In genomic region chr20:48804300-48804980, GRCh38 we compare ENCODE assay signal across 26 cellular contexts. TPM values are rescaled to one million over a fixed set of nuclear protein-coding genes. Genes with fewer than 3 reads are reported as not detected.
DNase-seq lines count a peak whose midpoint lies in the region; ATAC-seq, FAIRE-seq and TF ChIP-seq lines count a peak whose summit lies in the region.
"Had no signal": no experiment of that assay in that cellular context is flagged by ENCODE, and none has a peak within 500 bp of the region (broad histone marks: within the 10 kb centered on the region; RNA-seq: fewer than 3 reads in every experiment).

No MANE protein-coding gene starts in this region.

- H3K27ac ChIP-seq in MM.1S (ENCODE audit: low read length), result no peak overlapping the region
- H3K27ac ChIP-seq: BLaER1 treated with 17β-estradiol and CSF1 and Interleukin-3, amounts not matched to agents 10 nM and 100 nM; foreskin keratinocyte; parathyroid adenoma; Peyer's patch; tibial artery had no signal

- no peaks in the 10 kb centered on the region for H3K27me3 Mint-ChIP-seq in stimulated activated naive CD8-positive, alpha-beta T cell treated with anti-CD3 and anti-CD28 coated beads, Interleukin-15, Interleukin-2, amounts not matched to agents 100 ng/mL and 50 ng/mL, for 24 hours
- H3K27me3 Mint-ChIP-seq in stimulated activated naive CD8-positive, alpha-beta T cell treated with anti-CD3 and anti-CD28 coated beads, Interleukin-15, amount 100 ng/mL, for 72 hours, result no peaks in the 10 kb centered on the region
- no peaks in the 10 kb centered on the region for H3K27me3 Mint-ChIP-seq in activated naive CD8-positive, alpha-beta T cell treated with anti-CD3 and anti-CD28 coated beads, Interleukin-2, amount 50 U/mL, for 24 hours
- H3K27me3 Mint-ChIP-seq in memory B cell (no peaks in the 10 kb centered on the region), Caco-2 (ENCODE audit: insufficient read depth, unreplicated experiment) (peaks cover 3% of the 10 kb centered on the region)
- H3K27me3 Mint-ChIP-seq: naive thymus-derived CD4-positive, alpha-beta T cell; T-cell had no signal

- H2AFZ ChIP-seq in MM.1S (ENCODE audit: low read length), result no peak overlapping the region
- H2AFZ ChIP-seq: parathyroid adenoma had no signal

- H3K9me3 ChIP-seq in MM.1S (replicated peaks; ENCODE audit: insufficient read depth, low read length) (no peaks in the 10 kb centered on the region), Caco-2 (peaks cover 17% of the 10 kb centered on the region)
- H3K9me3 ChIP-seq: Peyer's patch, tibial artery had no signal

- peaks cover 34% of the 10 kb centered on the region for H3K36me3 Mint-ChIP-seq in stimulated activated naive CD8-positive, alpha-beta T cell treated with anti-CD3 and anti-CD28 coated beads, Interleukin-15, Interleukin-2, amounts not matched to agents 100 ng/mL and 50 ng/mL, for 24 hours (ENCODE audit: low read depth)
- H3K36me3 Mint-ChIP-seq in activated naive CD8-positive, alpha-beta T cell treated with anti-CD3 and anti-CD28 coated beads, Interleukin-2, amount 50 U/mL, for 24 hours (ENCODE audit: low read depth), result peaks cover 35% of the 10 kb centered on the region
- H3K36me3 Mint-ChIP-seq in memory B cell (peaks cover 38% of the 10 kb centered on the region), Caco-2 (ENCODE audit: insufficient read depth, unreplicated experiment) (no peaks in the 10 kb centered on the region)

- H3K36me3 ChIP-seq in MM.1S (replicated peaks; ENCODE audit: insufficient read depth, low read length), result no peaks in the 10 kb centered on the region
- H3K36me3 ChIP-seq in Caco-2 (ENCODE audit: control insufficient read depth, insufficient read depth, low read length), result no peaks in the 10 kb centered on the region
- H3K36me3 ChIP-seq: Peyer's patch, tibial artery had no signal

- no TSS peak for BruUV-seq in Caco-2 (replicated peaks; lab: Mats Ljungman, UMichigan)

- H3K27me3 ChIP-seq in MM.1S (replicated peaks; ENCODE audit: insufficient read depth, low read length), result no peaks in the 10 kb centered on the region
- H3K27me3 ChIP-seq in Caco-2 (replicated peaks; ENCODE audit: control insufficient read depth, insufficient read depth, low read length), result no peaks in the 10 kb centered on the region; the same call in 1 of the 2 replicates
- H3K27me3 ChIP-seq: BLaER1 treated with 17β-estradiol and CSF1 and Interleukin-3, amounts not matched to agents 10 nM and 100 nM; foreskin keratinocyte; Peyer's patch; tibial artery had no signal

- H3K4me1 ChIP-seq in MM.1S (ENCODE audit: low read length) (no peaks in the 10 kb centered on the region), Caco-2 (no peaks in the 10 kb centered on the region)
- H3K4me1 ChIP-seq: foreskin keratinocyte, parathyroid adenoma had no signal

- peaks cover 70% of the 10 kb centered on the region for H3K4me1 Mint-ChIP-seq in stimulated activated naive CD8-positive, alpha-beta T cell treated with anti-CD3 and anti-CD28 coated beads, Interleukin-15, Interleukin-2, amounts not matched to agents 100 ng/mL and 50 ng/mL, for 24 hours (ENCODE audit: low read depth)
- peaks cover 77% of the 10 kb centered on the region for H3K4me1 Mint-ChIP-seq in stimulated activated naive CD8-positive, alpha-beta T cell treated with anti-CD3 and anti-CD28 coated beads, Interleukin-15, amount 100 ng/mL, for 72 hours
- peaks cover 57% of the 10 kb centered on the region for H3K4me1 Mint-ChIP-seq in activated naive CD8-positive, alpha-beta T cell treated with anti-CD3 and anti-CD28 coated beads, Interleukin-2, amount 50 U/mL, for 24 hours
- peaks cover 52% of the 10 kb centered on the region for H3K4me1 Mint-ChIP-seq in memory B cell
- H3K4me1 Mint-ChIP-seq in Caco-2 (ENCODE audit: low read depth, unreplicated experiment), result no peaks in the 10 kb centered on the region

- POLR2A ChIA-PET in Caco-2 (lab: Charles Lee), result no interaction called here

- TF ChIP-seq CTCF in MM.1S (IDR thresholded peaks at IDR 0.05; ENCODE audit: low read length) (no peak), Caco-2 (IDR thresholded peaks at IDR 0.05; ENCODE audit: insufficient read depth in 1 of 2, low read depth in 1 of 2, low read length in 1 of 2, severe bottlenecking in 1 of 2, unreplicated experiment in 1 of 2) (no peak)

- no peaks in the 10 kb centered on the region for H3K9me2 ChIP-seq in MM.1S (replicated peaks; ENCODE audit: insufficient read depth, low read length)

- H3F3A ChIP-seq in MM.1S (ENCODE audit: insufficient read depth, low read length), result no peaks in the 10 kb centered on the region

- no peaks in the 10 kb centered on the region for H3K79me2 ChIP-seq in MM.1S (ENCODE audit: low read length)

- H3K27ac Mint-ChIP-seq in stimulated activated naive CD8-positive, alpha-beta T cell treated with anti-CD3 and anti-CD28 coated beads, Interleukin-15, Interleukin-2, amounts not matched to agents 100 ng/mL and 50 ng/mL, for 24 hours, result peak overlapping the region; percentile 64
- H3K27ac Mint-ChIP-seq in stimulated activated naive CD8-positive, alpha-beta T cell treated with anti-CD3 and anti-CD28 coated beads, Interleukin-15, amount 100 ng/mL, for 72 hours, result peak overlapping the region in 1 of 2 donors; percentile 87
- peak overlapping the region; percentile 20 for H3K27ac Mint-ChIP-seq in activated naive CD8-positive, alpha-beta T cell treated with anti-CD3 and anti-CD28 coated beads, Interleukin-2, amount 50 U/mL, for 24 hours
- peak overlapping the region; percentile 39 for H3K27ac Mint-ChIP-seq in memory B cell
- H3K27ac Mint-ChIP-seq in Caco-2 (ENCODE audit: unreplicated experiment), result no peak overlapping the region
- H3K27ac Mint-ChIP-seq: activated T-helper 2 cell treated with anti-CD3 and anti-CD28 coated beads, Interferon-gamma antibody, Interleukin-2, Interleukin-4, amounts not matched to agents 10 μg/mL and 5 μg/mL and 100 μg/mL, durations not matched to agents 14 hours and 24 hours and 36 hours had no signal

- no peak overlapping the region for H3K4me3 Mint-ChIP-seq in stimulated activated naive CD8-positive, alpha-beta T cell treated with anti-CD3 and anti-CD28 coated beads, Interleukin-15, Interleukin-2, amounts not matched to agents 100 ng/mL and 50 ng/mL, for 24 hours
- no peak overlapping the region for H3K4me3 Mint-ChIP-seq in stimulated activated naive CD8-positive, alpha-beta T cell treated with anti-CD3 and anti-CD28 coated beads, Interleukin-15, amount 100 ng/mL, for 72 hours
- H3K4me3 Mint-ChIP-seq in activated naive CD8-positive, alpha-beta T cell treated with anti-CD3 and anti-CD28 coated beads, Interleukin-2, amount 50 U/mL, for 24 hours, result no peak overlapping the region
- H3K4me3 Mint-ChIP-seq in memory B cell (no peak overlapping the region), Caco-2 (ENCODE audit: unreplicated experiment) (no peak overlapping the region)
- H3K4me3 Mint-ChIP-seq: naive thymus-derived CD4-positive, alpha-beta T cell had no signal

- peaks cover 7% of the 10 kb centered on the region for H3K9me3 Mint-ChIP-seq in stimulated activated naive CD8-positive, alpha-beta T cell treated with anti-CD3 and anti-CD28 coated beads, Interleukin-15, Interleukin-2, amounts not matched to agents 100 ng/mL and 50 ng/mL, for 24 hours
- peaks cover 13 to 28% of the 10 kb centered on the region in 2 donors for H3K9me3 Mint-ChIP-seq in stimulated activated naive CD8-positive, alpha-beta T cell treated with anti-CD3 and anti-CD28 coated beads, Interleukin-15, amount 100 ng/mL, for 72 hours
- H3K9me3 Mint-ChIP-seq in activated naive CD8-positive, alpha-beta T cell treated with anti-CD3 and anti-CD28 coated beads, Interleukin-2, amount 50 U/mL, for 24 hours, result peaks cover 15% of the 10 kb centered on the region
- peaks cover 5% of the 10 kb centered on the region for H3K9me3 Mint-ChIP-seq in memory B cell
- peaks cover 13% of the 10 kb centered on the region for H3K9me3 Mint-ChIP-seq in Caco-2 (ENCODE audit: unreplicated experiment)

- H4K20me1 ChIP-seq in MM.1S (ENCODE audit: insufficient read depth, low read length), result no peaks in the 10 kb centered on the region

- DNase-seq in stimulated activated naive CD8-positive, alpha-beta T cell treated with anti-CD3 and anti-CD28 coated beads, Interleukin-15, amount 100 ng/mL, for 72 hours, result no peak
- no peak for DNase-seq in activated naive CD8-positive, alpha-beta T cell treated with anti-CD3 and anti-CD28 coated beads, Interleukin-2, amount 50 U/mL, for 24 hours
- DNase-seq in memory B cell (ENCODE audit: low spot score in 2 of 2) (no peak), urothelium cell line (ENCODE audit: low spot score) (no peak), MM.1S (no peak), Caco-2 (no peak)
- DNase-seq: effector memory CD4-positive, alpha-beta T cell; foreskin keratinocyte; H7; Kasumi-1; NCI-H1694 treated with DMSO at 0.1 percent for 48 hours; NCI-H2171 treated with DMSO at 0.1 percent for 48 hours; NCI-H524 treated with DMSO at 0.1 percent for 48 hours; stimulated activated CD4-positive, alpha-beta T cell treated with anti-CD3 and anti-CD28 coated beads, Interleukin-12 subunit alpha, Interleukin-12 subunit beta, amount 100 ng/mL, for 4 hours; stimulated activated CD4-positive, alpha-beta T cell treated with anti-CD3 and anti-CD28 coated beads, Interleukin-4, amount 100 ng/mL, for 24 hours; stimulated activated naive CD8-positive, alpha-beta T cell treated with anti-CD3 and anti-CD28 coated beads, Interleukin-15, Interleukin-2, amounts not matched to agents 100 U/mL and 50 U/mL, for 24 hours; T-cell; tibial artery had no signal

- CTCF ChIA-PET in Caco-2 (lab: Charles Lee), result no interaction called here

- no peak overlapping the region for H3K4me3 ChIP-seq in MM.1S (ENCODE audit: low read length)
- no peak overlapping the region for H3K4me3 ChIP-seq in Caco-2 (ENCODE audit: low read depth, low read length)
- H3K4me3 ChIP-seq: BLaER1 treated with 17β-estradiol and CSF1 and Interleukin-3, amounts not matched to agents 10 nM and 100 nM; Peyer's patch; tibial artery had no signal

- no peak overlapping the region for H3K4me2 ChIP-seq in MM.1S (ENCODE audit: low read depth, low read length)

- H3K9ac ChIP-seq in MM.1S (ENCODE audit: low read length), result no peak overlapping the region
- H3K9ac ChIP-seq: BLaER1 treated with 17β-estradiol and CSF1 and Interleukin-3, amounts not matched to agents 10 nM and 100 nM; parathyroid adenoma had no signal

- peak; percentile 37 for FAIRE-seq in urothelium cell line (lab: Jason Lieb, UNC)

- no peak for ATAC-seq in stimulated activated naive CD8-positive, alpha-beta T cell treated with anti-CD3 and anti-CD28 coated beads, Interleukin-15, amount 100 ng/mL, for 72 hours
- ATAC-seq in activated naive CD8-positive, alpha-beta T cell treated with anti-CD3 and anti-CD28 coated beads, Interleukin-2, amount 50 U/mL, for 24 hours, result no peak
- ATAC-seq in memory B cell (ENCODE audit: low read depth), result no peak
- no peak for ATAC-seq in activated CD4-positive, CD25-positive, alpha-beta regulatory T cell treated with anti-CD3 and anti-CD28 coated beads, Interleukin-2, amount 50 U/mL, for 24 hours
- ATAC-seq: esophagus mucosa; foreskin keratinocyte; naive thymus-derived CD4-positive, alpha-beta T cell; stimulated activated naive CD8-positive, alpha-beta T cell treated with anti-CD3 and anti-CD28 coated beads, Interleukin-15, Interleukin-2, amounts not matched to agents 100 U/mL and 50 U/mL, for 24 hours; T-cell had no signal

- intact Hi-C loops in Caco-2 (cut with micrococcal nuclease; ENCODE audit: unreplicated experiment), result no loop called here

RNA-seq across cellular contexts. Expression of gene PREX1, which starts 23.4 kb away (rescaled TPM):
- 7.7 and 9.5 TPM in 2 replicates for total RNA-seq in Caco-2 (2022)
